ENCODE assay signal across 25 cellular contexts in genomic region chr14:76726551-76726961, GRCh38. TPM values are rescaled to one million over a fixed set of nuclear protein-coding genes. Genes with fewer than 3 reads are reported as not detected.
DNase-seq lines count a peak whose midpoint lies in the region; ATAC-seq and TF ChIP-seq lines count a peak whose summit lies in the region.
"Had no signal": no experiment of that assay in that cellular context is flagged by ENCODE, and none has a peak within 500 bp of the region (broad histone marks: within the 10 kb centered on the region; RNA-seq: fewer than 3 reads in every experiment).

No MANE protein-coding gene starts in this region.

- 78% methylated on average over 11 of the region's 11 CpGs for WGBS in HUES64
- 24 to 61% methylated on average over 2 to 6 of the region's 11 CpGs for WGBS in gastroesophageal sphincter (ENCODE audit: low coverage in 1 of 2), 2 donors
- no CpG with 5 or more reads among the region's 11 CpGs for WGBS in mesendoderm (ENCODE audit: extremely low coverage, insufficient coverage, low lambda C conversion rate)

- H3K27ac Mint-ChIP-seq in immature natural killer cell = no peak overlapping the region
- H3K27ac Mint-ChIP-seq: activated naive CD4-positive, alpha-beta T cell treated with anti-CD3 and anti-CD28 coated beads, Interleukin-2, amount 50 U/mL, for 24 hours; activated T-cell treated with anti-CD3 and anti-CD28 coated beads, Interleukin-2, amount 50 U/mL, for 72 hours; CD4-positive, CD25-positive, alpha-beta regulatory T cell; natural killer cell treated with Interleukin-12 subunit alpha and Interleukin-12 subunit beta and Interleukin-15 and Interleukin-18, amount 100 ng/mL, for 72 hours; stimulated activated memory B cell treated with anti-CD40 and anti-IgM and Interleukin-4, amounts not matched to agents 10 μg/mL and 1 μg/mL and 100 μg/mL, for 72 hours had no signal

- H3K27me3 ChIP-seq in HUES64 (ENCODE audit: insufficient read depth, low read length) (no peaks in the 10 kb centered on the region), gastroesophageal sphincter (peaks cover 6% of the 10 kb centered on the region), mesendoderm (ENCODE audit: insufficient read depth, low read length, poor library complexity) (no peaks in the 10 kb centered on the region)

- no peaks in the 10 kb centered on the region for H3K79me2 ChIP-seq in mesendoderm (ENCODE audit: control insufficient read depth, insufficient read depth, low read length)

- POLR2A ChIA-PET in RWPE1 (lab: Yijun Ruan, JAX; ENCODE audit: low non-redundant PET) = no interaction called here

- TF ChIP-seq CTCF in gastroesophageal sphincter (IDR thresholded peaks at IDR 0.05) (no peak), RWPE1 (conservative IDR thresholded peaks at IDR 0.05; ENCODE audit: low read depth) (no peak)

- no peak overlapping the region for H3K4me2 ChIP-seq in mesendoderm (ENCODE audit: low read length)

- no peak overlapping the region for H2BK5ac ChIP-seq in mesendoderm (ENCODE audit: low read length)

- H3K9me3 ChIP-seq in HUES64 (ENCODE audit: insufficient read depth, low read depth, low read length) (no peaks in the 10 kb centered on the region), gastroesophageal sphincter (no peaks in the 10 kb centered on the region)
- H3K9me3 ChIP-seq: thoracic aorta had no signal

- no peak overlapping the region for H3K4ac ChIP-seq in mesendoderm (ENCODE audit: low read depth, low read length)

- no peak overlapping the region for H2BK15ac ChIP-seq in mesendoderm (replicated peaks; ENCODE audit: low read depth)

- CTCF ChIA-PET in RWPE1 (lab: Yijun Ruan, JAX) = no interaction called here

- peak overlapping the region; percentile 36; the same call in 1 of the 2 replicates for H3K4me3 ChIP-seq in HUES64 (ENCODE audit: low read length)
- H3K4me3 ChIP-seq in gastroesophageal sphincter = peak overlapping the region in 1 of 2 donors; percentile 24
- H3K4me3 ChIP-seq in mesendoderm (ENCODE audit: low read length) = no peak overlapping the region
- H3K4me3 ChIP-seq: thoracic aorta had no signal

- no peak overlapping the region for H2BK120ac ChIP-seq in mesendoderm (ENCODE audit: low read depth, low read length)

- no peak overlapping the region for H3K4me3 Mint-ChIP-seq in immature natural killer cell
- H3K4me3 Mint-ChIP-seq: activated naive CD4-positive, alpha-beta T cell treated with anti-CD3 and anti-CD28 coated beads, Interleukin-2, amount 50 U/mL, for 24 hours; activated T-cell treated with anti-CD3 and anti-CD28 coated beads, Interleukin-2, amount 50 U/mL, for 72 hours; CD4-positive, CD25-positive, alpha-beta regulatory T cell; natural killer cell treated with Interleukin-12 subunit alpha and Interleukin-12 subunit beta and Interleukin-15 and Interleukin-18, amount 100 ng/mL, for 72 hours; stimulated activated memory B cell treated with anti-CD40 and anti-IgM and Interleukin-4, amounts not matched to agents 10 μg/mL and 1 μg/mL and 100 μg/mL, for 72 hours had no signal

- peak; percentile 17 for DNase-seq in ELF-1 (ENCODE audit: low read depth, low spot score)
- peak; percentile 21 for DNase-seq in mesendoderm
- DNase-seq in RWPE1 (ENCODE audit: low spot score) = no peak
- DNase-seq in immature natural killer cell = no peak
- DNase-seq: activated T-cell treated with anti-CD3 and anti-CD28 coated beads, Interleukin-2, amount 50 U/mL, for 72 hours; CD4-positive, CD25-positive, alpha-beta regulatory T cell; cerebellar nuclear complex; DMS153; effector CD8-positive, alpha-beta T cell; glutamatergic neuron; Kasumi-1; mesenchymal stem cell; NCI-H1092 treated with DMSO at 0.1 percent for 48 hours; NCI-H2081; NCI-H510A; stimulated activated CD4-positive, alpha-beta T cell treated with anti-CD3 and anti-CD28 coated beads, Interleukin-1b, Interleukin-23, amount 100 ng/mL, for 48 hours; T-helper 9 cell had no signal

- peaks cover 7% of the 10 kb centered on the region; the same call in 1 of the 2 replicates for H3K4me1 ChIP-seq in HUES64 (ENCODE audit: insufficient read depth, low read length)
- no peaks in the 10 kb centered on the region for H3K4me1 ChIP-seq in gastroesophageal sphincter
- no peaks in the 10 kb centered on the region for H3K4me1 ChIP-seq in mesendoderm (ENCODE audit: control insufficient read depth, low read depth, low read length)

- no peak overlapping the region for H3K23ac ChIP-seq in mesendoderm (ENCODE audit: low read length)

- H4K8ac ChIP-seq in mesendoderm (ENCODE audit: low read depth, low read length) = no peak overlapping the region

- H3K9ac ChIP-seq in HUES64 (ENCODE audit: low read depth, low read length) = no peak overlapping the region; the same call in 1 of the 2 replicates
- peak overlapping the region; percentile 17 for H3K9ac ChIP-seq in mesendoderm (ENCODE audit: low read length)

- peak overlapping the region; percentile 8 for H3K56ac ChIP-seq in mesendoderm (ENCODE audit: low read length)

- no peak overlapping the region for H3K18ac ChIP-seq in mesendoderm (ENCODE audit: low read length)

- TF ChIP-seq EP300 in gastroesophageal sphincter (IDR thresholded peaks at IDR 0.05) = no peak

- H3K36me3 Mint-ChIP-seq in immature natural killer cell = no peaks in the 10 kb centered on the region
- H3K36me3 Mint-ChIP-seq: activated naive CD4-positive, alpha-beta T cell treated with anti-CD3 and anti-CD28 coated beads, Interleukin-2, amount 50 U/mL, for 24 hours; CD4-positive, CD25-positive, alpha-beta regulatory T cell; natural killer cell treated with Interleukin-12 subunit alpha and Interleukin-12 subunit beta and Interleukin-15 and Interleukin-18, amount 100 ng/mL, for 72 hours; stimulated activated memory B cell treated with anti-CD40 and anti-IgM and Interleukin-4, amounts not matched to agents 10 μg/mL and 1 μg/mL and 100 μg/mL, for 72 hours had no signal

- H2AK5ac ChIP-seq in mesendoderm (ENCODE audit: low read length) = no peak overlapping the region

- TF ChIP-seq POLR2A in gastroesophageal sphincter (IDR thresholded peaks at IDR 0.05) = no peak

- H3K36me3 ChIP-seq in HUES64 (ENCODE audit: insufficient read depth, low read length) (no peaks in the 10 kb centered on the region), gastroesophageal sphincter (no peaks in the 10 kb centered on the region), mesendoderm (ENCODE audit: control insufficient read depth, insufficient read depth, low read length) (no peaks in the 10 kb centered on the region)
- H3K36me3 ChIP-seq: thoracic aorta had no signal

- H3K27ac ChIP-seq in HUES64 (ENCODE audit: low read depth, low read length) (no peak overlapping the region), gastroesophageal sphincter (peak overlapping the region in 3 of 4 donors; percentile 3 to 44 (median 27)), mesendoderm (ENCODE audit: low read depth, low read length) (no peak overlapping the region), RWPE1 (no peak overlapping the region)
- H3K27ac ChIP-seq: thoracic aorta had no signal

- no peak overlapping the region for H4K5ac ChIP-seq in mesendoderm (ENCODE audit: low read length)

- no peaks in the 10 kb centered on the region for H3K4me1 Mint-ChIP-seq in immature natural killer cell
- H3K4me1 Mint-ChIP-seq: activated naive CD4-positive, alpha-beta T cell treated with anti-CD3 and anti-CD28 coated beads, Interleukin-2, amount 50 U/mL, for 24 hours; CD4-positive, CD25-positive, alpha-beta regulatory T cell; stimulated activated memory B cell treated with anti-CD40 and anti-IgM and Interleukin-4, amounts not matched to agents 10 μg/mL and 1 μg/mL and 100 μg/mL, for 72 hours had no signal

- ATAC-seq in gastroesophageal sphincter = no peak
- no peak for ATAC-seq in HG02885 (IDR thresholded peaks at IDR 0.05; ENCODE audit: poor library complexity, unreplicated experiment)
- ATAC-seq: activated T-cell treated with anti-CD3 and anti-CD28 coated beads, Interleukin-2, amount 50 U/mL, for 72 hours; natural killer cell treated with Interleukin-12 subunit alpha and Interleukin-12 subunit beta and Interleukin-15 and Interleukin-18, amount 100 ng/mL, for 72 hours; SK-N-SH treated with all-trans-retinoic acid at 6 μM for 48 hours; stimulated activated memory B cell treated with anti-CD40 and anti-IgM and Interleukin-4, amounts not matched to agents 10 μg/mL and 1 μg/mL and 100 μg/mL, for 72 hours had no signal

- H3K79me1 ChIP-seq in mesendoderm (ENCODE audit: low read length) = no peaks in the 10 kb centered on the region

- H3K27me3 Mint-ChIP-seq in immature natural killer cell (ENCODE audit: low read depth in 3 of 3) = peaks cover 0 to 5% (median 0%) of the 10 kb centered on the region in 3 donors

- no peaks in the 10 kb centered on the region for H3K9me3 Mint-ChIP-seq in immature natural killer cell
- H3K9me3 Mint-ChIP-seq: activated naive CD4-positive, alpha-beta T cell treated with anti-CD3 and anti-CD28 coated beads, Interleukin-2, amount 50 U/mL, for 24 hours; activated T-cell treated with anti-CD3 and anti-CD28 coated beads, Interleukin-2, amount 50 U/mL, for 72 hours; CD4-positive, CD25-positive, alpha-beta regulatory T cell; natural killer cell treated with Interleukin-12 subunit alpha and Interleukin-12 subunit beta and Interleukin-15 and Interleukin-18, amount 100 ng/mL, for 72 hours; stimulated activated memory B cell treated with anti-CD40 and anti-IgM and Interleukin-4, amounts not matched to agents 10 μg/mL and 1 μg/mL and 100 μg/mL, for 72 hours had no signal

RNA-seq across cellular contexts. Expression of gene VASH1, which starts 34.7 kb away (rescaled TPM):
- polyA plus RNA-seq in HUES64 (2013, experiment 1 of 2) = 7.2 TPM
- polyA plus RNA-seq in HUES64 (2013, experiment 2 of 2) = 13.4 TPM
- total RNA-seq in gastroesophageal sphincter = 10 to 100 TPM in 2 of 4 donors, 1 to 10 TPM in 2; 4.3 to 12.8 (median 9.9) TPM
- 1.7 TPM for polyA plus RNA-seq in mesendoderm (2013, experiment 1 of 2)
- polyA plus RNA-seq in mesendoderm (2013, experiment 2 of 2) = 1.3 TPM
- polyA plus RNA-seq in immature natural killer cell = 1 to 10 TPM in 2 of 3 donors, not detected in 1; 1.6 to 2.9 TPM

Comparison
In these comparisons a context has a peak if more than half of its experiments do, and no peak if none do; other contexts are left out.
1. DNase-seq: peak in ELF-1 (single experiment) and mesendoderm (single experiment); none in RWPE1 (single experiment) and immature natural killer cell (0 of 3).
2. H3K27ac ChIP-seq: peak in gastroesophageal sphincter (3 of 4); none in HUES64 (single experiment), mesendoderm (single experiment) and RWPE1 (single experiment).